10 cellular contexts compared by ENCODE assay signal in the genomic region with DNA sequence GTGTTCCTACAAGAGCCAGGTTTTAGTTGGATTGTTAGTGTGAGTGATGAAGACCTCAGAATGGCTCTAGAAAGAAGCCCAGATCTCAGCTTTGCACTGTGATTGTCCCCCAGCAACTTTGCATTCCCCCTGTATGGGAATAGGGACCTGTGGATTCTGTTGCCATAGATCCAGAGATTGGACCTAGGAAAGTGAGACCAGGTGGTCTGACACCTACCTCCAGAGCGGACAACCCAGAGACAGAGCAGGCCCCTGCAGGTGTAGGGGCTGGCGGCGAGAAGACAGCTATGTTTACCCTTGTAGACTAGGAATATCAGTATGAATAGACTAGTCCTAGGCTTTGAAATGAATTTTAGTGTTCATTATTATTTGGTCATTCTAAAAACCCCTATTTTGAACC. TPM values are rescaled to one million over a fixed set of nuclear protein-coding genes. Genes with fewer than 3 reads are reported as not detected.
DNase-seq lines count a peak whose midpoint lies in the region; ATAC-seq and TF ChIP-seq lines count a peak whose summit lies in the region.
"Had no signal": no experiment of that assay in that cellular context is flagged by ENCODE, and none has a peak within 500 bp of the region (broad histone marks: within the 10 kb centered on the region; RNA-seq: fewer than 3 reads in every experiment).

No MANE protein-coding gene starts in this region.

- TF ChIP-seq CTCF in KMS-11 (conservative IDR thresholded peaks at IDR 0.05; ENCODE audit: low read depth, low read length) = no peak

- no peak overlapping the region for H3K9ac ChIP-seq in KMS-11
- peak overlapping the region; percentile 39 for H3K9ac ChIP-seq in skeletal muscle satellite cell (ENCODE audit: low read depth, low read length)
- H3K9ac ChIP-seq: neural progenitor cell had no signal

- no peaks in the 10 kb centered on the region for H3K27me3 ChIP-seq in CD8-positive, alpha-beta memory T cell (ENCODE audit: insufficient read depth, low read length, poor library complexity, severe bottlenecking)
- H3K27me3 ChIP-seq in KMS-11 (ENCODE audit: insufficient read depth, low read depth) (no peaks in the 10 kb centered on the region), skeletal muscle satellite cell (ENCODE audit: control insufficient read depth, insufficient read depth, low read length) (no peaks in the 10 kb centered on the region)
- H3K27me3 ChIP-seq: neural progenitor cell had no signal

- no peaks in the 10 kb centered on the region for H3K9me3 Mint-ChIP-seq in CD8-positive, alpha-beta memory T cell
- no peaks in the 10 kb centered on the region for H3K9me3 Mint-ChIP-seq in effector memory CD8-positive, alpha-beta T cell
- H3K9me3 Mint-ChIP-seq: neural progenitor cell had no signal

- CTCF ChIA-PET in CD8-positive, alpha-beta memory T cell (lab: Charles Lee) = interaction anchor here (0.7 to 5.6 kb wide), 7 partner anchors 10 to 53 kb away, joined by 3 to 41 read pairs (median 4); partner anchors contain the start of gene IRF1

- no peak overlapping the region for H2AFZ ChIP-seq in KMS-11 (ENCODE audit: low read depth)
- H2AFZ ChIP-seq: neural progenitor cell had no signal

- H3K79me2 ChIP-seq in KMS-11 (ENCODE audit: insufficient read depth, low read depth) = 0 out of 2 replicates have a peak, but pooled peaks cover 3% of the 10 kb centered on the region

- no peak for TF ChIP-seq POLR2A in GM18505 (IDR thresholded peaks at IDR 0.05; ENCODE audit: borderline replicate concordance, extremely low read depth, insufficient read depth, insufficient read length)

- POLR2A ChIA-PET in CD8-positive, alpha-beta memory T cell (lab: Charles Lee) = interaction anchor here (0.7 to 4.6 kb wide), 6 partner anchors 10 to 53 kb away, joined by 4 to 47 read pairs (median 8); partner anchors contain the start of gene IRF1

- no peak overlapping the region for H3K4me3 ChIP-seq in CD8-positive, alpha-beta memory T cell (ENCODE audit: low read length)
- H3K4me3 ChIP-seq in KMS-11 (IDR thresholded peaks at IDR 0.05; ENCODE audit: insufficient read depth, low read depth, low read length) (no peak overlapping the region), skeletal muscle satellite cell (ENCODE audit: low read length) (no peak overlapping the region)
- H3K4me3 ChIP-seq: neural progenitor cell had no signal

- peaks cover 0 to 52% (median 19%) of the 10 kb centered on the region in 3 donors for H3K36me3 Mint-ChIP-seq in CD8-positive, alpha-beta memory T cell
- peaks cover 58% of the 10 kb centered on the region for H3K36me3 Mint-ChIP-seq in effector memory CD8-positive, alpha-beta T cell (ENCODE audit: insufficient read depth)
- H3K36me3 Mint-ChIP-seq: neural progenitor cell had no signal

- no peaks in the 10 kb centered on the region for H3K27me3 Mint-ChIP-seq in CD8-positive, alpha-beta memory T cell
- no peaks in the 10 kb centered on the region for H3K27me3 Mint-ChIP-seq in effector memory CD8-positive, alpha-beta T cell

- H3K27ac Mint-ChIP-seq in CD8-positive, alpha-beta memory T cell = peak overlapping the region; percentile 89 to 98 (median 94)
- H3K27ac Mint-ChIP-seq in effector memory CD8-positive, alpha-beta T cell = peak overlapping the region; percentile 96 to 99

- H3K4me1 Mint-ChIP-seq in CD8-positive, alpha-beta memory T cell = peaks cover 88 to 99% (median 95%) of the 10 kb centered on the region in 3 donors
- H3K4me1 Mint-ChIP-seq in effector memory CD8-positive, alpha-beta T cell (ENCODE audit: low read depth in 2 of 2) = peaks cover 79 to 91% of the 10 kb centered on the region in 2 donors

- peaks cover 4% of the 10 kb centered on the region for H3K36me3 ChIP-seq in CD8-positive, alpha-beta memory T cell (ENCODE audit: insufficient read depth, low read length)
- H3K36me3 ChIP-seq in KMS-11 (ENCODE audit: insufficient read depth) (no peaks in the 10 kb centered on the region), skeletal muscle satellite cell (ENCODE audit: insufficient read depth, low read length) (no peaks in the 10 kb centered on the region)
- H3K36me3 ChIP-seq: neural progenitor cell had no signal

- DNase-seq in CD8-positive, alpha-beta memory T cell = no peak
- no peak for DNase-seq in effector memory CD8-positive, alpha-beta T cell
- DNase-seq in foreskin melanocyte (no peak), COLO829 (ENCODE audit: low spot score) (no peak), dermis blood vessel endothelial cell (no peak)
- DNase-seq: NCI-H774 had no signal

- H3K9me3 ChIP-seq in CD8-positive, alpha-beta memory T cell (ENCODE audit: low read length) = no peaks in the 10 kb centered on the region
- no peaks in the 10 kb centered on the region for H3K9me3 ChIP-seq in skeletal muscle satellite cell (replicated peaks; ENCODE audit: low read length)

- H3K27ac ChIP-seq in CD8-positive, alpha-beta memory T cell (ENCODE audit: low read depth, low read length) = no peak overlapping the region
- H3K27ac ChIP-seq in KMS-11 = no peak overlapping the region
- H3K27ac ChIP-seq: neural progenitor cell had no signal

- H3K4me3 Mint-ChIP-seq in CD8-positive, alpha-beta memory T cell = peak overlapping the region; percentile 46 to 86 (median 74)
- H3K4me3 Mint-ChIP-seq in effector memory CD8-positive, alpha-beta T cell = peak overlapping the region; percentile 64 to 68
- H3K4me3 Mint-ChIP-seq: neural progenitor cell had no signal

- H4K20me1 ChIP-seq in KMS-11 (ENCODE audit: insufficient read depth) = no peaks in the 10 kb centered on the region

- peak overlapping the region; percentile 42; the same call in 1 of the 2 replicates for H3K4me2 ChIP-seq in KMS-11
- no peak overlapping the region for H3K4me2 ChIP-seq in skeletal muscle satellite cell (ENCODE audit: low read length)
- H3K4me2 ChIP-seq: neural progenitor cell had no signal

- H3K4me1 ChIP-seq in CD8-positive, alpha-beta memory T cell (ENCODE audit: insufficient read depth, low read length) = peaks cover 95% of the 10 kb centered on the region
- H3K4me1 ChIP-seq in KMS-11 (ENCODE audit: low read depth, poor library complexity, severe bottlenecking) (peaks cover 52% of the 10 kb centered on the region), skeletal muscle satellite cell (ENCODE audit: control insufficient read depth, insufficient read depth, low read length) (peaks cover 30% of the 10 kb centered on the region)

- ATAC-seq in effector memory CD8-positive, alpha-beta T cell (replicated peaks) = no peak
- no peak for ATAC-seq in GM18505 (IDR thresholded peaks at IDR 0.05; ENCODE audit: unreplicated experiment)

RNA-seq across cellular contexts. Expression of gene IRF1, which starts 53.6 kb away (rescaled TPM):
- 100 to 1,000 TPM; 115 to 121 TPM for total RNA-seq in CD8-positive, alpha-beta memory T cell
- polyA plus RNA-seq in CD8-positive, alpha-beta memory T cell = 204 TPM
- total RNA-seq in skeletal muscle satellite cell (2012; rRNA removed) = 10.6 and 12.9 TPM in 2 replicates
- total RNA-seq in dermis blood vessel endothelial cell = 26.4 TPM in 2 replicates
